ENCODE assay signal across 8 cellular contexts in the genomic region with DNA sequence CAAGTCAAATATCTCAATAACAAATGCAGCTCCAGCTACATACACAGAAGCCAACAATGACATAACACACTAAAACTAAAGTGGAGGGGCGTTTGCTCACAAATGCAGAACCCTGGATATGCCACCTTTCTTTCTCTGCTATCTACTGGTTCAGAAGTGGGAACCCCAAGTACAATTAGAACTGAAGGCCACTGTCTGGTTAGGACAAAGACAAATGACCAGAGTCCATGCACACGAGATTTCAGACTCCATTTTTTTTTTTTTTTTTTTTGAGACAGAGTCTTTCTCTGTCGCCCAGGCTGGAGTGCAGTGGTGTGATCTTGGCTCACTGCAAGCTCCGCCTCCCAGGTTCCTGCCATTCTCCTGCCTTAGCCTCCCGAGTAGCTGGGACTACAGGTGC. TPM values are rescaled to one million over a fixed set of nuclear protein-coding genes. Genes with fewer than 3 reads are reported as not detected.
DNase-seq lines count a peak whose midpoint lies in the region; ATAC-seq and TF ChIP-seq lines count a peak whose summit lies in the region.
"Not testable (repeated sequence)": the region's sequence is repeated elsewhere in the genome, so short reads cannot be mapped to it uniquely, and the experiment has no call there.

No MANE protein-coding gene starts in this region.

- H3K4me1 Mint-ChIP-seq in CD4-positive, CD25-positive, alpha-beta regulatory T cell: peaks cover 55 to 82% (median 69%) of the 10 kb centered on the region in 4 donors
- H3K4me1 Mint-ChIP-seq in T-cell (peaks cover 74 to 90% (median 79%) of the 10 kb centered on the region in 3 donors), natural killer cell (peaks cover 43 to 61% of the 10 kb centered on the region in 2 donors)
- H3K4me1 Mint-ChIP-seq in activated CD8-positive, alpha-beta T cell treated with anti-CD3 and anti-CD28 coated beads for 36 hours (ENCODE audit: low read depth): peaks cover 73% of the 10 kb centered on the region
- peaks cover 74% of the 10 kb centered on the region for H3K4me1 Mint-ChIP-seq in activated naive CD8-positive, alpha-beta T cell treated with anti-CD3 and anti-CD28 coated beads for 36 hours

- intact Hi-C loops in activated CD8-positive, alpha-beta T cell treated with anti-CD3 and anti-CD28 coated beads for 36 hours (cut with micrococcal nuclease): loop anchor here (5.0 kb wide), 1 partner anchor 181 kb away; no protein-coding TSS in a partner anchor
- intact Hi-C loops in left ventricle myocardium inferior (cut with micrococcal nuclease): loop anchor here (10.0 kb wide), 1 partner anchor 87 kb away; no protein-coding TSS in a partner anchor
- intact Hi-C loops in natural killer cell (cut with micrococcal nuclease); stomach (cut with DNase I; ENCODE audit: low total_unique reads): not testable (repeated sequence)

- H3K9me3 Mint-ChIP-seq in CD4-positive, CD25-positive, alpha-beta regulatory T cell; T-cell; activated CD8-positive, alpha-beta T cell treated with anti-CD3 and anti-CD28 coated beads for 36 hours; activated naive CD8-positive, alpha-beta T cell treated with anti-CD3 and anti-CD28 coated beads for 36 hours; natural killer cell: not testable (repeated sequence)

- H3K36me3 ChIP-seq in CD4-positive, CD25-positive, alpha-beta regulatory T cell (ENCODE audit: control insufficient read depth, insufficient read depth, low read length): peaks cover 34% of the 10 kb centered on the region
- H3K36me3 ChIP-seq in HEK293 (ENCODE audit: control insufficient read depth in 2 of 2, insufficient read depth in 1 of 2, low read length in 2 of 2): peaks cover 14 to 35% of the 10 kb centered on the region in 2 experiments
- peaks cover 26% of the 10 kb centered on the region for H3K36me3 ChIP-seq in left ventricle myocardium inferior
- peaks cover 24 to 40% (median 29%) of the 10 kb centered on the region in 4 donors for H3K36me3 ChIP-seq in stomach

- peaks cover 74% of the 10 kb centered on the region for H3K4me1 ChIP-seq in CD4-positive, CD25-positive, alpha-beta regulatory T cell (ENCODE audit: control insufficient read depth, insufficient read depth, low read length, poor library complexity, severe bottlenecking)
- H3K4me1 ChIP-seq in HEK293 (ENCODE audit: control insufficient read depth, insufficient read depth, low read length): not testable (repeated sequence)
- H3K4me1 ChIP-seq in left ventricle myocardium inferior: peaks cover 69% of the 10 kb centered on the region
- peaks cover 41 to 93% (median 54%) of the 10 kb centered on the region in 4 donors for H3K4me1 ChIP-seq in stomach

- 58 to 64% (median 62%) methylated on average over 5 of the region's 5 CpGs for WGBS in stomach, 5 donors

- H3K27me3 ChIP-seq in CD4-positive, CD25-positive, alpha-beta regulatory T cell (ENCODE audit: control insufficient read depth, insufficient read depth, low read length); left ventricle myocardium inferior (ENCODE audit: low read depth); stomach: not testable (repeated sequence)

- H3K4me3 ChIP-seq in CD4-positive, CD25-positive, alpha-beta regulatory T cell (ENCODE audit: low read depth, low read length); HEK293 (ENCODE audit: low read depth, low read length); left ventricle myocardium inferior; stomach: not testable (repeated sequence)

- DNase-seq in CD4-positive, CD25-positive, alpha-beta regulatory T cell; T-cell; activated CD8-positive, alpha-beta T cell treated with anti-CD3 and anti-CD28 coated beads for 36 hours; activated naive CD8-positive, alpha-beta T cell treated with anti-CD3 and anti-CD28 coated beads for 36 hours; left ventricle myocardium inferior; natural killer cell: not testable (repeated sequence)
- peak; percentile 24 for DNase-seq in stomach

- not testable (repeated sequence) for TF ChIP-seq CTCF in HEK293 (tag by site-specific recombination; IDR thresholded peaks at IDR 0.05); activated CD8-positive, alpha-beta T cell treated with anti-CD3 and anti-CD28 coated beads for 36 hours (IDR thresholded peaks at IDR 0.05); left ventricle myocardium inferior (IDR thresholded peaks at IDR 0.05; ENCODE audit: borderline replicate concordance); natural killer cell (IDR thresholded peaks at IDR 0.05); stomach (IDR thresholded peaks at IDR 0.05)

- H3K9me3 ChIP-seq in CD4-positive, CD25-positive, alpha-beta regulatory T cell (ENCODE audit: control insufficient read depth in 2 of 2, low read length in 2 of 2); HEK293 (ENCODE audit: control insufficient read depth, insufficient read depth, low read depth, low read length); left ventricle myocardium inferior (replicated peaks); stomach: not testable (repeated sequence)

- CTCF ChIA-PET in HEK293 (lab: Yijun Ruan, JAX) (interaction anchor here (1.0 to 3.0 kb wide), 5 partner anchors 16 to 181 kb away, joined by 3 to 26 read pairs (median 4); no protein-coding TSS in a partner anchor), T-cell (lab: Charles Lee) (interaction anchor here in 1 of 2 donors (0.6 to 0.9 kb wide), 3 partner anchors 16 to 256 kb away, joined by 4 to 13 read pairs (median 10); no protein-coding TSS in a partner anchor)
- CTCF ChIA-PET in activated CD8-positive, alpha-beta T cell treated with anti-CD3 and anti-CD28 coated beads for 36 hours (lab: Charles Lee): interaction anchor here (1.3 to 5.4 kb wide), 3 partner anchors 28 to 182 kb away, joined by 3 to 34 read pairs (median 12); a partner anchor contains a TSS

- POLR2A ChIA-PET in HEK293 (lab: Yijun Ruan, JAX): not testable (repeated sequence)
- POLR2A ChIA-PET in T-cell (lab: Charles Lee): interaction anchor here in 1 of 2 donors (0.7 to 5.0 kb wide), 3 partner anchors 18 to 72 kb away, joined by 3 to 29 read pairs (median 10); no protein-coding TSS in a partner anchor
- POLR2A ChIA-PET in activated CD8-positive, alpha-beta T cell treated with anti-CD3 and anti-CD28 coated beads for 36 hours (lab: Charles Lee): interaction anchor here (1.3 kb wide), 1 partner anchor 150 kb away, joined by 3 read pairs; no protein-coding TSS in a partner anchor

- ATAC-seq in CD4-positive, CD25-positive, alpha-beta regulatory T cell (ENCODE audit: low read depth in 2 of 2); T-cell (replicated peaks in 1 of 4); activated CD8-positive, alpha-beta T cell treated with anti-CD3 and anti-CD28 coated beads for 36 hours; natural killer cell: not testable (repeated sequence)

- TF ChIP-seq EP300 in stomach (IDR thresholded peaks at IDR 0.05): not testable (repeated sequence)

- TF ChIP-seq POLR2A in stomach (IDR thresholded peaks at IDR 0.05): not testable (repeated sequence)

- H3K36me3 Mint-ChIP-seq in CD4-positive, CD25-positive, alpha-beta regulatory T cell: peaks cover 24% of the 10 kb centered on the region
- peaks cover 52% of the 10 kb centered on the region for H3K36me3 Mint-ChIP-seq in T-cell
- peaks cover 67% of the 10 kb centered on the region for H3K36me3 Mint-ChIP-seq in activated CD8-positive, alpha-beta T cell treated with anti-CD3 and anti-CD28 coated beads for 36 hours (ENCODE audit: low read depth)
- H3K36me3 Mint-ChIP-seq in activated naive CD8-positive, alpha-beta T cell treated with anti-CD3 and anti-CD28 coated beads for 36 hours: peaks cover 63% of the 10 kb centered on the region
- not testable (repeated sequence) for H3K36me3 Mint-ChIP-seq in natural killer cell

- peak overlapping the region; percentile 72 for H3K27ac ChIP-seq in CD4-positive, CD25-positive, alpha-beta regulatory T cell (ENCODE audit: insufficient read depth, low read length, poor library complexity, severe bottlenecking)
- not testable (repeated sequence) for H3K27ac ChIP-seq in HEK293 (ENCODE audit: extremely low read depth, low read depth, low read length)
- H3K27ac ChIP-seq in left ventricle myocardium inferior (replicated peaks) (peak overlapping the region; percentile 9), stomach (peak overlapping the region in 2 of 5 donors; percentile 27 to 37)

- H3K27me3 Mint-ChIP-seq in CD4-positive, CD25-positive, alpha-beta regulatory T cell; T-cell; activated CD8-positive, alpha-beta T cell treated with anti-CD3 and anti-CD28 coated beads for 36 hours; activated naive CD8-positive, alpha-beta T cell treated with anti-CD3 and anti-CD28 coated beads for 36 hours; natural killer cell (ENCODE audit: low read depth in 2 of 2): not testable (repeated sequence)

- H3K27ac Mint-ChIP-seq in CD4-positive, CD25-positive, alpha-beta regulatory T cell: peak overlapping the region; percentile 82 to 95 (median 93)
- H3K27ac Mint-ChIP-seq in T-cell: peak overlapping the region; percentile 92 to 95
- peak overlapping the region; percentile 80 for H3K27ac Mint-ChIP-seq in activated CD8-positive, alpha-beta T cell treated with anti-CD3 and anti-CD28 coated beads for 36 hours
- H3K27ac Mint-ChIP-seq in activated naive CD8-positive, alpha-beta T cell treated with anti-CD3 and anti-CD28 coated beads for 36 hours: peak overlapping the region; percentile 54
- H3K27ac Mint-ChIP-seq in natural killer cell: peak overlapping the region; percentile 38 to 98

- peak overlapping the region in 3 of 4 donors; percentile 24 to 91 (median 45) for H3K4me3 Mint-ChIP-seq in CD4-positive, CD25-positive, alpha-beta regulatory T cell
- H3K4me3 Mint-ChIP-seq in T-cell: peak overlapping the region in 1 of 3 donors; percentile 45
- H3K4me3 Mint-ChIP-seq in activated CD8-positive, alpha-beta T cell treated with anti-CD3 and anti-CD28 coated beads for 36 hours; activated naive CD8-positive, alpha-beta T cell treated with anti-CD3 and anti-CD28 coated beads for 36 hours; natural killer cell: not testable (repeated sequence)

RNA-seq across cellular contexts. Expression of a gene that starts 27.7 kb away (rescaled TPM):
- 559 TPM for total RNA-seq in CD4-positive, CD25-positive, alpha-beta regulatory T cell
- polyA plus RNA-seq in CD4-positive, CD25-positive, alpha-beta regulatory T cell: 100 to 1,000 TPM; 310 to 497 (median 365) TPM
- total RNA-seq in T-cell (100 to 1,000 TPM; 176 to 286 (median 272) TPM), left ventricle myocardium inferior (242 TPM), natural killer cell (100 to 1,000 TPM; 119 to 157 (median 133) TPM), stomach (100 to 1,000 TPM in 3 of 5 donors, 10 to 100 TPM in 2; 69.5 to 317 (median 295) TPM)
- 100 to 1,000 TPM; 199 to 206 TPM for total RNA-seq in activated CD8-positive, alpha-beta T cell treated with anti-CD3 and anti-CD28 coated beads for 36 hours
- total RNA-seq in activated naive CD8-positive, alpha-beta T cell treated with anti-CD3 and anti-CD28 coated beads for 36 hours: 100 to 1,000 TPM; 218 to 227 TPM
- polyA plus RNA-seq in stomach: 100 to 1,000 TPM; 121 to 231 (median 205) TPM
